In the genomic region with DNA sequence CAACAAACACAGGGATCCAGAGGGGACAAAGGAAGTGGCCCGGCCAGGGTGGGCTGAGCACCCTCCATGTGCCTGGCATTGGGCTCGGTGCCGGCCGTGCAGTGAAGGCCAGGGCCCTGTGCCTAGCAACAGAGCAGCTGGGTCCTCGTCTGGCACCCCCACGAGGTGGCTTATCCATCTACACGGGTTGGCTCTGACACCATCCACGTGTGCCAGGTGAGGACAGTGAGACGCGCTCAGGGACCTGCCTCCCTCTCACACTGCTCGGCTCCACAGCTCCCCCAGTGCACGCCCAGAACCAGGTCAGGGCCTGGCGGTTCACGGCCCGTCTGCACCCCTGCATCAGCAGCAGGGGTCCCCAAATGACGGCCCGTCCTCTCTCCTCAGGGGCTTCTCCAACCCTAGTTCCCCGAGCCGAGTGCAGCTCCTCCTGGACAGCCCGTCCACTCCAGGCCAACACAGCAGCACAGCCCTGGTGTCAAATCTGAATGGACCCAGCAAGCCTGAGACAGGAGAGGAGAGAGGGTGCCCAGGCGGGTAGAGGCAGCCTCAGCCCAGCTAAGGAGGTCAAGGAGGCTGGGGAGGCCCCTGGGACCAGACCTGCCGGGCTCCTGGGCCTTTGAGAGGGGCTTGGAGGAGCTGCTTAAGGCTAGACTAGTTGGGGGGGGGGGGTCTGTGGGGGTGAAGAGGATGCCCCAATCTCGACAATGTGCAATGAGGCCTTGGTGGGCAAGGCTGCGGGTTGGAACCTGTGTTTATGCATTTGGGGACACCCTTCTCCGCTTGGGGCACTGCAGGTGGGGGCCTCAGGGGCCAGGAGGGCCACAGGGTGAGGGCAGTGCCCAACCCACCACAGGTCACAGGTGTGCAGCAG, we compare ENCODE assay signal across 15 cellular contexts.
"Had no signal": no experiment of that assay in that cellular context is flagged by ENCODE, and none has a peak within 500 bp of the region (broad histone marks: within the 10 kb centered on the region; RNA-seq: fewer than 3 reads in every experiment).

No MANE protein-coding gene starts in this region.

- H3K27ac ChIP-seq: brain microvascular endothelial cell had no signal

- H3K9me3 Mint-ChIP-seq: activated CD4-positive, alpha-beta T cell treated with anti-CD3 and anti-CD28 coated beads, Interleukin-2, amount 10 ng/mL, durations not matched to agents 7 days and 5 days; activated naive CD4-positive, alpha-beta T cell treated with anti-CD3 and anti-CD28 coated beads, Interleukin-2, amount 50 U/mL, for 24 hours; activated T-helper 2 cell treated with anti-CD3 and anti-CD28 coated beads, Interferon-gamma antibody, Interleukin-2, Interleukin-4, amounts not matched to agents 10 μg/mL and 5 μg/mL and 100 μg/mL, durations not matched to agents 14 hours and 24 hours and 36 hours; T-helper 1 cell treated with Interleukin-12 subunit alpha and Interleukin-12 subunit beta and Interleukin-4 antibody, amounts not matched to agents 30 μg/mL and 1 μg/mL, for 36 hours had no signal

- H3K36me3 ChIP-seq: brain microvascular endothelial cell had no signal

- H3K27me3 Mint-ChIP-seq: activated B cell treated with CpG ODN at 0.5 μM for 24 hours; activated CD4-positive, alpha-beta T cell treated with anti-CD3 and anti-CD28 coated beads, Interleukin-2, amount 10 ng/mL, durations not matched to agents 7 days and 5 days had no signal

- H3K27ac Mint-ChIP-seq: activated B cell treated with CpG ODN at 0.5 μM for 24 hours; activated CD4-positive, alpha-beta T cell treated with anti-CD3 and anti-CD28 coated beads, Interleukin-2, amount 10 ng/mL, durations not matched to agents 7 days and 5 days; activated naive CD4-positive, alpha-beta T cell treated with anti-CD3 and anti-CD28 coated beads, Interleukin-2, amount 50 U/mL, for 24 hours; activated T-helper 2 cell treated with anti-CD3 and anti-CD28 coated beads, Interferon-gamma antibody, Interleukin-2, Interleukin-4, amounts not matched to agents 10 μg/mL and 5 μg/mL and 100 μg/mL, durations not matched to agents 14 hours and 24 hours and 36 hours; memory B cell; T-helper 1 cell treated with Interleukin-12 subunit alpha and Interleukin-12 subunit beta and Interleukin-4 antibody, amounts not matched to agents 30 μg/mL and 1 μg/mL, for 36 hours had no signal

- DNase-seq: activated B cell treated with CpG ODN at 0.5 μM for 24 hours; activated CD4-positive, alpha-beta T cell treated with anti-CD3 and anti-CD28 coated beads, Interleukin-2, amount 10 ng/mL, durations not matched to agents 7 days and 5 days; amygdala; brain microvascular endothelial cell; cerebellar nuclear complex; stimulated activated CD4-positive, alpha-beta T cell treated with anti-CD3 and anti-CD28 coated beads, Interleukin-12 subunit alpha, Interleukin-12 subunit beta, amount 100 ng/mL, for 4 hours; stimulated activated CD4-positive, alpha-beta T cell treated with anti-CD3 and anti-CD28 coated beads, Interleukin-2, amount 100 ng/mL, for 48 hours; stimulated activated naive CD4-positive, alpha-beta T cell treated with Interleukin-2 at 50 U/mL for 16 hours; trophoblast cell had no signal

- H3K4me3 Mint-ChIP-seq: activated B cell treated with CpG ODN at 0.5 μM for 24 hours; activated CD4-positive, alpha-beta T cell treated with anti-CD3 and anti-CD28 coated beads, Interleukin-2, amount 10 ng/mL, durations not matched to agents 7 days and 5 days; activated naive CD4-positive, alpha-beta T cell treated with anti-CD3 and anti-CD28 coated beads, Interleukin-2, amount 50 U/mL, for 24 hours; memory B cell; T-helper 1 cell treated with Interleukin-12 subunit alpha and Interleukin-12 subunit beta and Interleukin-4 antibody, amounts not matched to agents 30 μg/mL and 1 μg/mL, for 36 hours had no signal

- H3K27me3 ChIP-seq: brain microvascular endothelial cell had no signal

- ATAC-seq: esophagus mucosa, sciatic nerve had no signal

- H3K36me3 Mint-ChIP-seq: activated naive CD4-positive, alpha-beta T cell treated with anti-CD3 and anti-CD28 coated beads, Interleukin-2, amount 50 U/mL, for 24 hours had no signal
